In genomic region chr5:164578911-164579310, GRCh38 we compare ENCODE assay signal across 1 cellular context.
TF ChIP-seq lines count a peak whose summit lies in the region.

No MANE protein-coding gene starts in this region.

TF ChIP-seq in SK-N-SH treated with all-trans-retinoic acid at 6 μM for 48 hours, 23 proteins besides CTCF, POLR2A, EP300 and RAD21 (continued from another document):
- TF ChIP-seq TSHZ2 (CRISPR knock-in tag; IDR thresholded peaks at IDR 0.05) (peak; percentile 98), TOX (CRISPR knock-in tag; IDR thresholded peaks at IDR 0.05; ENCODE audit: borderline replicate concordance) (no peak), SNAI2 (CRISPR knock-in tag; IDR thresholded peaks at IDR 0.05) (peak; percentile 79; the same call in 1 of the 2 replicates), BACH2 (CRISPR knock-in tag; IDR thresholded peaks at IDR 0.05; ENCODE audit: borderline replicate concordance) (no peak), ARNTL (CRISPR knock-in tag; IDR thresholded peaks at IDR 0.05; ENCODE audit: borderline replicate concordance, low read depth) (0 out of 2 replicates have a peak, but pooled peaks have one; percentile 23), PPARA (CRISPR knock-in tag; IDR thresholded peaks at IDR 0.05; ENCODE audit: borderline replicate concordance) (no peak), ZFP30 (CRISPR knock-in tag; IDR thresholded peaks at IDR 0.05) (no peak), ZNF70 (CRISPR knock-in tag; IDR thresholded peaks at IDR 0.05) (no peak), ISL1 (CRISPR knock-in tag; IDR thresholded peaks at IDR 0.05) (peak; percentile 100), ESRRG (CRISPR knock-in tag; IDR thresholded peaks at IDR 0.05) (peak; percentile 97), POU6F1 (CRISPR knock-in tag; IDR thresholded peaks at IDR 0.05; ENCODE audit: borderline replicate concordance, low read depth) (peak; percentile 79; the same call in 1 of the 2 replicates), TCF4 (CRISPR knock-in tag; IDR thresholded peaks at IDR 0.05; ENCODE audit: borderline replicate concordance) (peak; percentile 95), CSDC2 (CRISPR knock-in tag; IDR thresholded peaks at IDR 0.05) (no peak; the same call in 1 of the 2 replicates)
- TF ChIP-seq, protein P1, sequence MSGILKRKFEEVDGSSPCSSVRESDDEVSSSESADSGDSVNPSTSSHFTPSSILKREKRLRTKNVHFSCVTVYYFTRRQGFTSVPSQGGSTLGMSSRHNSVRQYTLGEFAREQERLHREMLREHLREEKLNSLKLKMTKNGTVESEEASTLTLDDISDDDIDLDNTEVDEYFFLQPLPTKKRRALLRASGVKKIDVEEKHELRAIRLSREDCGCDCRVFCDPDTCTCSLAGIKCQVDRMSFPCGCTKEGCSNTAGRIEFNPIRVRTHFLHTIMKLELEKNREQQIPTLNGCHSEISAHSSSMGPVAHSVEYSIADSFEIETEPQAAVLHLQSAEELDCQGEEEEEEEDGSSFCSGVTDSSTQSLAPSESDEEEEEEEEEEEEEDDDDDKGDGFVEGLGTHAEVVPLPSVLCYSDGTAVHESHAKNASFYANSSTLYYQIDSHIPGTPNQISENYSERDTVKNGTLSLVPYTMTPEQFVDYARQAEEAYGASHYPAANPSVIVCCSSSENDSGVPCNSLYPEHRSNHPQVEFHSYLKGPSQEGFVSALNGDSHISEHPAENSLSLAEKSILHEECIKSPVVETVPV (CRISPR knock-in tag; IDR thresholded peaks at IDR 0.05) = peak; percentile 95; the same call in 1 of the 2 replicates
- TF ChIP-seq, protein P2, sequence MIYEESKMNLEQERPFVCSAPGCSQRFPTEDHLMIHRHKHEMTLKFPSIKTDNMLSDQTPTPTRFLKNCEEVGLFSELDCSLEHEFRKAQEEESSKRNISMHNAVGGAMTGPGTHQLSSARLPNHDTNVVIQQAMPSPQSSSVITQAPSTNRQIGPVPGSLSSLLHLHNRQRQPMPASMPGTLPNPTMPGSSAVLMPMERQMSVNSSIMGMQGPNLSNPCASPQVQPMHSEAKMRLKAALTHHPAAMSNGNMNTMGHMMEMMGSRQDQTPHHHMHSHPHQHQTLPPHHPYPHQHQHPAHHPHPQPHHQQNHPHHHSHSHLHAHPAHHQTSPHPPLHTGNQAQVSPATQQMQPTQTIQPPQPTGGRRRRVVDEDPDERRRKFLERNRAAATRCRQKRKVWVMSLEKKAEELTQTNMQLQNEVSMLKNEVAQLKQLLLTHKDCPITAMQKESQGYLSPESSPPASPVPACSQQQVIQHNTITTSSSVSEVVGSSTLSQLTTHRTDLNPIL (CRISPR knock-in tag; IDR thresholded peaks at IDR 0.05; ENCODE audit: low read depth) = peak; percentile 96
